1 cellular context compared by ENCODE assay signal in genomic region chr14:61536661-61537566, GRCh38.
TF ChIP-seq lines count a peak whose summit lies in the region.

No MANE protein-coding gene starts in this region.

TF ChIP-seq in HepG2, 621 proteins besides CTCF, POLR2A, EP300 and RAD21 (continued from another document and continues in another):
- TF ChIP-seq ZNF609 (CRISPR knock-in tag; IDR thresholded peaks at IDR 0.05; ENCODE audit: borderline replicate concordance) (no peak), ZNF230 (CRISPR knock-in tag; IDR thresholded peaks at IDR 0.05) (no peak), HNF4G (IDR thresholded peaks at IDR 0.05; ENCODE audit: borderline replicate concordance, low read depth, low read length) (0 out of 2 replicates have a peak, but pooled peaks have one; percentile 18), HNF4G (CRISPR knock-in tag; IDR thresholded peaks at IDR 0.05; ENCODE audit: borderline replicate concordance, low read depth) (no peak), TBP (CRISPR knock-in tag; IDR thresholded peaks at IDR 0.05) (no peak), HMG20B (CRISPR knock-in tag; conservative IDR thresholded peaks at IDR 0.05) (no peak), DRAP1 (CRISPR knock-in tag; IDR thresholded peaks at IDR 0.05) (peak; percentile 12; the same call in 1 of the 2 replicates), ADNP (CRISPR knock-in tag; IDR thresholded peaks at IDR 0.05) (no peak), ZNF382 (CRISPR knock-in tag; IDR thresholded peaks at IDR 0.05; ENCODE audit: borderline replicate concordance) (no peak), HOXD1 (CRISPR knock-in tag; IDR thresholded peaks at IDR 0.05) (no peak), ZNF747 (CRISPR knock-in tag; IDR thresholded peaks at IDR 0.05; ENCODE audit: borderline replicate concordance) (no peak), HMG20A (CRISPR knock-in tag; IDR thresholded peaks at IDR 0.05; ENCODE audit: borderline replicate concordance) (peak; percentile 62; the same call in 1 of the 2 replicates), ISL2 (CRISPR knock-in tag; IDR thresholded peaks at IDR 0.05) (peak; percentile 70; the same call in 1 of the 2 replicates), ZMYM2 (CRISPR knock-in tag; IDR thresholded peaks at IDR 0.05) (no peak), ZFP62 (CRISPR knock-in tag; IDR thresholded peaks at IDR 0.05) (no peak), MTF2 (CRISPR knock-in tag; IDR thresholded peaks at IDR 0.05; ENCODE audit: borderline replicate concordance) (no peak), KAT2B (IDR thresholded peaks at IDR 0.05; ENCODE audit: borderline replicate concordance, low read depth, low read length) (no peak), PRDM10 (CRISPR knock-in tag; IDR thresholded peaks at IDR 0.05; ENCODE audit: low read depth) (peak; percentile 13; the same call in 1 of the 2 replicates), BCL3 (CRISPR knock-in tag; IDR thresholded peaks at IDR 0.05) (no peak), ZNF646 (CRISPR knock-in tag; IDR thresholded peaks at IDR 0.05) (peak; percentile 67; the same call in 1 of the 2 replicates), NKX3-1 (CRISPR knock-in tag; IDR thresholded peaks at IDR 0.05) (no peak), ZNF777 (CRISPR knock-in tag; IDR thresholded peaks at IDR 0.05) (no peak), SP140L (CRISPR knock-in tag; IDR thresholded peaks at IDR 0.05; ENCODE audit: borderline replicate concordance) (no peak), MYPOP (CRISPR knock-in tag; IDR thresholded peaks at IDR 0.05) (no peak), HOXA3 (CRISPR knock-in tag; IDR thresholded peaks at IDR 0.05) (peak; percentile 20; the same call in 1 of the 2 replicates), POLR2AphosphoS5 (IDR thresholded peaks at IDR 0.05; ENCODE audit: low read depth, low read length) (no peak), GATA4 (IDR thresholded peaks at IDR 0.05; ENCODE audit: borderline replicate concordance, low read depth) (peak; percentile 19; the same call in 1 of the 2 replicates), CBX1 (IDR thresholded peaks at IDR 0.05; ENCODE audit: low read depth) (no peak), MIXL1 (CRISPR knock-in tag; IDR thresholded peaks at IDR 0.05) (no peak), SOX6 (IDR thresholded peaks at IDR 0.05) (no peak), SOX6 (CRISPR knock-in tag; IDR thresholded peaks at IDR 0.05) (peak; percentile 52; the same call in 1 of the 2 replicates), TGIF2 (CRISPR knock-in tag; IDR thresholded peaks at IDR 0.05) (no peak), ZBTB38 (CRISPR knock-in tag; IDR thresholded peaks at IDR 0.05) (no peak), SOX5 (CRISPR knock-in tag; IDR thresholded peaks at IDR 0.05; ENCODE audit: borderline replicate concordance) (peak; percentile 76), SP2 (CRISPR knock-in tag; IDR thresholded peaks at IDR 0.05) (no peak), REL (CRISPR knock-in tag; conservative IDR thresholded peaks at IDR 0.05) (no peak), SMYD3 (CRISPR knock-in tag; IDR thresholded peaks at IDR 0.05) (no peak), ZNF549 (CRISPR knock-in tag; IDR thresholded peaks at IDR 0.05) (no peak), ZNF556 (CRISPR knock-in tag; IDR thresholded peaks at IDR 0.05; ENCODE audit: borderline replicate concordance) (no peak), KDM6A (CRISPR knock-in tag; IDR thresholded peaks at IDR 0.05; ENCODE audit: low read depth) (0 out of 2 replicates have a peak, but pooled peaks have one; percentile 33), ZNF530 (CRISPR knock-in tag; IDR thresholded peaks at IDR 0.05; ENCODE audit: low read depth) (no peak), TP53 (CRISPR knock-in tag; conservative IDR thresholded peaks at IDR 0.05) (no peak), ZNF441 (CRISPR knock-in tag; IDR thresholded peaks at IDR 0.05; ENCODE audit: borderline replicate concordance) (no peak), ZMYM3 (CRISPR knock-in tag; IDR thresholded peaks at IDR 0.05) (no peak), ZNF367 (CRISPR knock-in tag; IDR thresholded peaks at IDR 0.05; ENCODE audit: borderline replicate concordance) (no peak), ZNF792 (CRISPR knock-in tag; IDR thresholded peaks at IDR 0.05) (peak; percentile 46; the same call in 1 of the 2 replicates)
